15 cellular contexts compared by ENCODE assay signal in genomic region chr3:193782280-193782654, GRCh38.
A peak's percentile ranks its signal among the peaks of the same experiment; 100 is the strongest.
DNase-seq lines count a peak whose midpoint lies in the region; ATAC-seq, FAIRE-seq and TF ChIP-seq lines count a peak whose summit lies in the region.
"Had no signal": no experiment of that assay in that cellular context is flagged by ENCODE, and none has a peak within 500 bp of the region (broad histone marks: within the 10 kb centered on the region; RNA-seq: fewer than 3 reads in every experiment).

No MANE protein-coding gene starts in this region.

- H3K4me1 ChIP-seq in lung (ENCODE audit: control insufficient read depth in 2 of 2, insufficient read depth in 2 of 2, low read length in 2 of 2) (no peaks in the 10 kb centered on the region), esophagus muscularis mucosa (peaks cover 8 to 22% (median 17%) of the 10 kb centered on the region in 4 donors), adrenal gland (replicated peaks in 1 of 2) (peaks cover 0 to 2% of the 10 kb centered on the region in 2 donors)

- H3K9me3 ChIP-seq in lung (ENCODE audit: control insufficient read depth in 2 of 2, insufficient read depth in 1 of 2, low read length in 1 of 2) (no peaks in the 10 kb centered on the region), esophagus muscularis mucosa (no peaks in the 10 kb centered on the region), adrenal gland (replicated peaks in 1 of 3) (no peaks in the 10 kb centered on the region)
- H3K9me3 ChIP-seq: Peyer's patch had no signal

- FAIRE-seq in bronchial epithelial cell (lab: Jason Lieb, UNC), result no peak
- FAIRE-seq: islet of Langerhans had no signal

- no peak overlapping the region for H3K27ac Mint-ChIP-seq in stimulated activated naive B cell treated with anti-CD40 and anti-IgM and Interleukin-4, amounts not matched to agents 10 μg/mL and 1 μg/mL and 100 μg/mL, for 72 hours
- H3K27ac Mint-ChIP-seq: stimulated activated naive CD8-positive, alpha-beta T cell treated with anti-CD3 and anti-CD28 coated beads, Interleukin-15, amount 100 ng/mL, for 72 hours had no signal

- no peaks in the 10 kb centered on the region for H3K9me3 Mint-ChIP-seq in stimulated activated naive B cell treated with anti-CD40 and anti-IgM and Interleukin-4, amounts not matched to agents 10 μg/mL and 1 μg/mL and 100 μg/mL, for 72 hours
- H3K9me3 Mint-ChIP-seq: stimulated activated naive CD8-positive, alpha-beta T cell treated with anti-CD3 and anti-CD28 coated beads, Interleukin-15, amount 100 ng/mL, for 72 hours had no signal

- intact Hi-C loops in esophagus muscularis mucosa (cut with DNase I), result loop anchor here (5.0 kb wide), 2 partner anchors 285 to 485 kb away; no protein-coding TSS in a partner anchor
- intact Hi-C loops in adrenal gland (cut with DNase I), result loop anchor here in 1 of 2 donors (2.0 to 10.0 kb wide), 3 partner anchors 223 to 533 kb away; no protein-coding TSS in a partner anchor

- H3K4me3 ChIP-seq in bronchial epithelial cell (ENCODE audit: low read depth, low read length) (no peak overlapping the region), lung (no peak overlapping the region), esophagus muscularis mucosa (no peak overlapping the region), adrenal gland (no peak overlapping the region)
- H3K4me3 ChIP-seq: Peyer's patch had no signal

- H3K36me3 ChIP-seq in bronchial epithelial cell (ENCODE audit: control insufficient read depth, insufficient read depth, low read length), result no peaks in the 10 kb centered on the region
- no peaks in the 10 kb centered on the region for H3K36me3 ChIP-seq in lung (ENCODE audit: control insufficient read depth in 2 of 2, insufficient read depth in 2 of 2, low read length in 2 of 2)
- H3K36me3 ChIP-seq in esophagus muscularis mucosa, result no peaks in the 10 kb centered on the region
- no peaks in the 10 kb centered on the region for H3K36me3 ChIP-seq in adrenal gland (replicated peaks in 1 of 2)
- H3K36me3 ChIP-seq: Peyer's patch had no signal

- H3K36me3 Mint-ChIP-seq in stimulated activated naive B cell treated with anti-CD40 and anti-IgM and Interleukin-4, amounts not matched to agents 10 μg/mL and 1 μg/mL and 100 μg/mL, for 72 hours, result no peaks in the 10 kb centered on the region

- H3K4me3 Mint-ChIP-seq in stimulated activated naive B cell treated with anti-CD40 and anti-IgM and Interleukin-4, amounts not matched to agents 10 μg/mL and 1 μg/mL and 100 μg/mL, for 72 hours, result no peak overlapping the region
- H3K4me3 Mint-ChIP-seq: stimulated activated naive CD8-positive, alpha-beta T cell treated with anti-CD3 and anti-CD28 coated beads, Interleukin-15, amount 100 ng/mL, for 72 hours had no signal

- TF ChIP-seq RAD21 in Ishikawa (IDR thresholded peaks at IDR 0.05; ENCODE audit: low read depth), result peak; percentile 44

- peak; percentile 95 for DNase-seq in A172 (ENCODE audit: low spot score)
- DNase-seq in bronchial epithelial cell (ENCODE audit: low read depth), result peak; percentile 87
- DNase-seq in lung (ENCODE audit: low spot score), result peak; percentile 56
- DNase-seq in esophagus muscularis mucosa (ENCODE audit: extremely low spot score), result no peak
- DNase-seq in stimulated activated naive B cell treated with anti-CD40 and anti-IgM and Interleukin-4, amounts not matched to agents 10 μg/mL and 1 μg/mL and 100 μg/mL, for 72 hours, result no peak
- DNase-seq in adrenal gland, result no peak
- DNase-seq: activated T-cell treated with anti-CD3 and anti-CD28 coated beads, Interleukin-2, amount 50 U/mL, for 48 hours; erythroblast; NCI-H1930; Peyer's patch; stimulated activated CD4-positive, alpha-beta T cell treated with anti-CD3 and anti-CD28 coated beads, Interleukin-4, amount 100 ng/mL, for 1 hour; stimulated activated naive CD8-positive, alpha-beta T cell treated with anti-CD3 and anti-CD28 coated beads, Interleukin-15, amount 100 ng/mL, for 72 hours had no signal

- TF ChIP-seq POLR2A in esophagus muscularis mucosa (IDR thresholded peaks at IDR 0.05; ENCODE audit: low read depth) (no peak), adrenal gland (IDR thresholded peaks at IDR 0.05) (no peak)

- ATAC-seq in lung (ENCODE audit: insufficient read depth, low FRiP score) (peak; percentile 63), GM21367 (IDR thresholded peaks at IDR 0.05; ENCODE audit: unreplicated experiment) (no peak)
- no peak for ATAC-seq in stimulated activated naive B cell treated with anti-CD40 and anti-IgM and Interleukin-4, amounts not matched to agents 10 μg/mL and 1 μg/mL and 100 μg/mL, for 72 hours (replicated peaks)
- ATAC-seq: stimulated activated naive CD8-positive, alpha-beta T cell treated with anti-CD3 and anti-CD28 coated beads, Interleukin-15, amount 100 ng/mL, for 72 hours had no signal

- H3K27me3 ChIP-seq in bronchial epithelial cell (ENCODE audit: control insufficient read depth, insufficient read depth, low read length) (peaks cover 9% of the 10 kb centered on the region), lung (ENCODE audit: control insufficient read depth, insufficient read depth) (no peaks in the 10 kb centered on the region), esophagus muscularis mucosa (peaks cover 0 to 21% (median 0%) of the 10 kb centered on the region in 4 donors), adrenal gland (peaks cover 11% of the 10 kb centered on the region)
- H3K27me3 ChIP-seq: Peyer's patch had no signal

- H3K4me1 Mint-ChIP-seq in stimulated activated naive B cell treated with anti-CD40 and anti-IgM and Interleukin-4, amounts not matched to agents 10 μg/mL and 1 μg/mL and 100 μg/mL, for 72 hours, result peaks cover 3 to 7% of the 10 kb centered on the region in 2 donors

- peaks cover 50 to 63% of the 10 kb centered on the region in 2 donors for H3K27me3 Mint-ChIP-seq in stimulated activated naive B cell treated with anti-CD40 and anti-IgM and Interleukin-4, amounts not matched to agents 10 μg/mL and 1 μg/mL and 100 μg/mL, for 72 hours

- 64 to 77% methylated on average over 9 of the region's 9 CpGs for WGBS in lung, 2 donors
- WGBS in esophagus muscularis mucosa, result 79% methylated on average over 9 of the region's 9 CpGs
- WGBS in adrenal gland, 4 donors, result 79 to 86% (median 81%) methylated on average over 9 of the region's 9 CpGs

- TF ChIP-seq EP300 in Ishikawa (IDR thresholded peaks at IDR 0.05; ENCODE audit: borderline replicate concordance) (peak; percentile 88), esophagus muscularis mucosa (IDR thresholded peaks at IDR 0.05) (no peak)

- TF ChIP-seq CTCF in bronchial epithelial cell (IDR thresholded peaks at IDR 0.05; ENCODE audit: insufficient read depth, low read length, severe bottlenecking) (peak; percentile 21), lung (IDR thresholded peaks at IDR 0.05; ENCODE audit: control extremely low read depth, extremely low read depth) (no peak), esophagus muscularis mucosa (IDR thresholded peaks at IDR 0.05) (no peak), adrenal gland (IDR thresholded peaks at IDR 0.05) (no peak)

- H3K27ac ChIP-seq in lung (ENCODE audit: low read depth in 1 of 2, low read length in 1 of 2), result no peak overlapping the region
- no peak overlapping the region for H3K27ac ChIP-seq in esophagus muscularis mucosa (replicated peaks in 1 of 4)
- H3K27ac ChIP-seq in adrenal gland, result no peak overlapping the region

TF ChIP-seq in Ishikawa, 13 proteins besides CTCF, POLR2A, EP300 and RAD21:
- TF ChIP-seq TEAD4 (IDR thresholded peaks at IDR 0.05) (peak; percentile 99), MAX (IDR thresholded peaks at IDR 0.05) (peak; percentile 73), FOXM1 (IDR thresholded peaks at IDR 0.05; ENCODE audit: borderline replicate concordance, low read depth) (peak; percentile 56; the same call in 1 of the 2 replicates), USF1 (IDR thresholded peaks at IDR 0.05) (no peak), CREB1 (IDR thresholded peaks at IDR 0.05; ENCODE audit: low read depth) (no peak), ZBTB7A (IDR thresholded peaks at IDR 0.05; ENCODE audit: low read depth) (no peak), NFIC (IDR thresholded peaks at IDR 0.05) (peak; percentile 76), TCF12 (IDR thresholded peaks at IDR 0.05; ENCODE audit: low read depth) (peak; percentile 92)

Comparison
In these comparisons a context has a peak if more than half of its experiments do, and no peak if none do; other contexts are left out.
1. DNase-seq: peak in A172 (single experiment), bronchial epithelial cell (single experiment) and lung (single experiment); none in esophagus muscularis mucosa (single experiment), stimulated activated naive B cell treated with anti-CD40 and anti-IgM and Interleukin-4, amounts not matched to agents 10 μg/mL and 1 μg/mL and 100 μg/mL, for 72 hours (single experiment) and adrenal gland (0 of 7).